1 cellular context compared by ENCODE assay signal in the genomic region with DNA sequence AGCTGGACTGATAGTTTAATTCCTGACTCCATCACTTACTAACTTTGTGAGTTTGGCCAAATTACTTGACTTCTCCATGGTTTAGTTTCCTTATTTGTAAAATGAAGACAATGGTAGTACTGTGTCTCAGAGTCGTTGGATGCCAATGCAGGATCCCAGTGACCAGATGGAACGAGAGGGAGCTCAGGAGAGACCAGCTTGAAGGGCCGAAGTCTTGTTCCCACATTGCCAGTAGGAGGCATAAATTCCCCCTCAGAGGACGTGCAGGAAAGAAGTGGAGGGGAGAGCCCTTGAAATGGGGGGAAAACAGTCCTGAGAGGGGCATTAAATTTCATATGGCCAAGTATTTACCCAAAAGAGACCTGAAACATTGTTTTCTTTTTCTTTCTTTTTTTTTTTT.
TF ChIP-seq lines count a peak whose summit lies in the region.

No MANE protein-coding gene starts in this region.

TF ChIP-seq in HCT116, 20 proteins besides CTCF, POLR2A, EP300 and RAD21 (continued from another document):
- TF ChIP-seq, protein P1, sequence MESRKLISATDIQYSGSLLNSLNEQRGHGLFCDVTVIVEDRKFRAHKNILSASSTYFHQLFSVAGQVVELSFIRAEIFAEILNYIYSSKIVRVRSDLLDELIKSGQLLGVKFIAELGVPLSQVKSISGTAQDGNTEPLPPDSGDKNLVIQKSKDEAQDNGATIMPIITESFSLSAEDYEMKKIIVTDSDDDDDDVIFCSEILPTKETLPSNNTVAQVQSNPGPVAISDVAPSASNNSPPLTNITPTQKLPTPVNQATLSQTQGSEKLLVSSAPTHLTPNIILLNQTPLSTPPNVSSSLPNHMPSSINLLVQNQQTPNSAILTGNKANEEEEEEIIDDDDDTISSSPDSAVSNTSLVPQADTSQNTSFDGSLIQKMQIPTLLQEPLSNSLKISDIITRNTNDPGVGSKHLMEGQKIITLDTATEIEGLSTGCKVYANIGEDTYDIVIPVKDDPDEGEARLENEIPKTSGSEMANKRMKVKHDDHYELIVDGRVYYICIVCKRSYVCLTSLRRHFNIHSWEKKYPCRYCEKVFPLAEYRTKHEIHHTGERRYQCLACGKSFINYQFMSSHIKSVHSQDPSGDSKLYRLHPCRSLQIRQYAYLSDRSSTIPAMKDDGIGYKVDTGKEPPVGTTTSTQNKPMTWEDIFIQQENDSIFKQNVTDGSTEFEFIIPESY (IDR thresholded peaks at IDR 0.05; ENCODE audit: extremely low read depth, insufficient replicate concordance, low read length), result no peak
- TF ChIP-seq FOSL1 (IDR thresholded peaks at IDR 0.05; ENCODE audit: low read depth), result no peak
- no peak for TF ChIP-seq SP1 (IDR thresholded peaks at IDR 0.05; ENCODE audit: low read depth)
- no peak for TF ChIP-seq SRF (IDR thresholded peaks at IDR 0.05; ENCODE audit: low read depth)
- TF ChIP-seq SIN3A (IDR thresholded peaks at IDR 0.05; ENCODE audit: low read depth), result no peak
- TF ChIP-seq POLR2AphosphoS5 (IDR thresholded peaks at IDR 0.05; ENCODE audit: low read depth, low read length), result no peak
